8 cellular contexts compared by ENCODE assay signal in the genomic region with DNA sequence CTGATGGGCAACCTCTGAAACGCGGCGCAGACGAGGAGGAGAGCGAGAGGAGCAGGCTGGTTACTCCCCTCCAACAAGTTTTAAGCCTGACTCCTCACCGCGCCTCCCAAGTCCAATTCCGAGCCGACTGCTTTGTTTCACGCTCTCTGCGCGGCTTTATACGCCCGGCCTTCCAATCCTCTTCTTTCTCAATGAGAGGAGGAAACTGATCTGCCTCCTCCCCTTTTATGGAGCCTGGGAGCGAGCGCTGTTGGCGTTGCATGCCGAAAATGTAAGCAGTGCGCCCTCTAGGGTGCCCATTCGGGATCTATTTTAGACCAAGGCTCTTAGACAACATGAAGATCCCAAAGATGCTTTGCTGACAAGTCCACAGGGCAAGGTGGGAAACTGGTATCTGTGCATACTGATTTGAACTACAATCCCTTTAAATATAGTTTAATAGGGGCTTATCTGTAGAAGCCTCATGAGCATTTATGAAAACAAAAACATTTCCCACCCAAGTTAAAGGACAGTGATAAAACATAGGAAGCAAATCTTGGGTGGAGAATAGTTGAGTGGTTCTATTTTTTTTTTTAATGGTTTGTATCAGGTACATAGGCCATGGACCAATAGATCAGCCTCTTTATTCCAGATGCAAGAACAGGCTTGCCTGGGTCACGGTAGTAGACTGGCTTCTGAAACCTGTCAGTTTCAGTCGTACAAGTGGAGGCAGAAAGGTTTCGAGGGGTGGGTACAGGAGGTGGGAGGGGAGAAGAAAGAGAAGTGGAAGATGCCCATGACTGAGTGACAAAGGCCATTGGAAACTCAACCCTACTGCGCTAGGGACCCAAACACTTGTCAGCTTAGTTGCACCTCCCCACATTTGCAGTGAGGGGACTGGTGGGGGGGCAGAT. TPM values are rescaled to one million over a fixed set of nuclear protein-coding genes. Genes with fewer than 3 reads are reported as not detected.
DNase-seq lines count a peak whose midpoint lies in the region; ATAC-seq and TF ChIP-seq lines count a peak whose summit lies in the region.

Gene RND3 (minus strand): TSS at position 131 of the 893 bp plus-strand sequence. CDS start 250 bp downstream, outside the sequence.

- DNase-seq in NCI-H2171 (lab: John Stamatoyannopoulos, UW): peak; percentile 98
- peak; percentile 70 for DNase-seq in activated CD4-positive, alpha-beta memory T cell treated with anti-CD3 and anti-CD28 coated beads for 36 hours
- DNase-seq in fibroblast of gingiva (ENCODE audit: low read depth): peak; percentile 99
- DNase-seq in myocyte (ENCODE audit: low read depth): peak; percentile 99
- peak; percentile 98 for DNase-seq in testis

- TF ChIP-seq POLR2A in testis (IDR thresholded peaks at IDR 0.05): peak; percentile 58

- intact Hi-C loops in activated CD4-positive, alpha-beta memory T cell treated with anti-CD3 and anti-CD28 coated beads for 36 hours (cut with micrococcal nuclease): loop anchor here (1.0 to 5.0 kb wide), 2 partner anchors 750 to 890 kb away; no protein-coding TSS in a partner anchor
- intact Hi-C loops in testis (cut with DNase I; ENCODE audit: low total_unique reads): loop anchor here (10.0 kb wide), 1 partner anchor 683 kb away; no protein-coding TSS in a partner anchor

- no peaks in the 10 kb centered on the region for H3K9me3 Mint-ChIP-seq in activated CD4-positive, alpha-beta memory T cell treated with anti-CD3 and anti-CD28 coated beads for 36 hours

- 10 to 12% methylated on average over 24 of the region's 24 CpGs for WGBS in testis, 2 donors

- POLR2A ChIA-PET in activated CD4-positive, alpha-beta memory T cell treated with anti-CD3 and anti-CD28 coated beads for 36 hours (lab: Charles Lee): no interaction called here

- no peaks in the 10 kb centered on the region for H3K27me3 ChIP-seq in testis

- TF ChIP-seq CTCF in C4-2B (conservative IDR thresholded peaks at IDR 0.05) (peak; percentile 86), testis (IDR thresholded peaks at IDR 0.05) (peak; percentile 78 to 85 (median 78))

- CTCF ChIA-PET in activated CD4-positive, alpha-beta memory T cell treated with anti-CD3 and anti-CD28 coated beads for 36 hours (lab: Charles Lee): no interaction called here

- peaks cover 55% of the 10 kb centered on the region for H3K27me3 Mint-ChIP-seq in activated CD4-positive, alpha-beta memory T cell treated with anti-CD3 and anti-CD28 coated beads for 36 hours

- H3K27ac ChIP-seq in C4-2B: peak within 1 kb of the TSS; percentile 39
- peak within 1 kb of the TSS; percentile 53 to 66 for H3K27ac ChIP-seq in testis

- ATAC-seq in GM19023 (IDR thresholded peaks at IDR 0.05; ENCODE audit: unreplicated experiment): peak; percentile 74
- peak; percentile 85 for ATAC-seq in HG03139 (IDR thresholded peaks at IDR 0.05; ENCODE audit: unreplicated experiment)

- H3K4me3 ChIP-seq in testis: peak within 1 kb of the TSS; percentile 66 to 71

- H3K4me3 Mint-ChIP-seq in activated CD4-positive, alpha-beta memory T cell treated with anti-CD3 and anti-CD28 coated beads for 36 hours: peak within 1 kb of the TSS; percentile 29

- no peaks in the 10 kb centered on the region for H3K36me3 ChIP-seq in testis (ENCODE audit: low read depth, missing control alignments)

- peaks cover 10% of the 10 kb centered on the region for H3K4me1 Mint-ChIP-seq in activated CD4-positive, alpha-beta memory T cell treated with anti-CD3 and anti-CD28 coated beads for 36 hours (ENCODE audit: low read depth)

- peaks cover 4% of the 10 kb centered on the region for H3K4me1 ChIP-seq in testis

- H3K9me3 ChIP-seq in testis: no peaks in the 10 kb centered on the region

- no peak within 1 kb of the TSS for H3K27ac Mint-ChIP-seq in activated CD4-positive, alpha-beta memory T cell treated with anti-CD3 and anti-CD28 coated beads for 36 hours

- H3K36me3 Mint-ChIP-seq in activated CD4-positive, alpha-beta memory T cell treated with anti-CD3 and anti-CD28 coated beads for 36 hours: peaks cover 3% of the 10 kb centered on the region

RNA-seq across cellular contexts. Expression of gene RND3, which starts in this region (rescaled TPM):
- total RNA-seq in activated CD4-positive, alpha-beta memory T cell treated with anti-CD3 and anti-CD28 coated beads for 36 hours: not detected
- total RNA-seq in myocyte: 68.6 and 88.8 TPM in 2 replicates
- 45.2 TPM for polyA plus RNA-seq in myocyte (2012)
- total RNA-seq in testis: 10 to 100 TPM in 1 of 2 donors, 1 to 10 TPM in 1; 8.0 to 10.2 TPM
- polyA plus RNA-seq in testis (ENCODE audit: insufficient read depth, low read depth, low replicate concordance): 5.0 TPM

Comparison
In these comparisons a context has a peak if more than half of its experiments do, and no peak if none do; other contexts are left out.
1. Peak in every context shown above with its lines: DNase-seq, ATAC-seq, H3K4me3 ChIP-seq and H3K27ac ChIP-seq.
2. RNA of gene RND3 (total RNA-seq): 68.6 to 88.8 TPM in myocyte and 8.0 to 10.2 TPM in testis; not detected in activated CD4-positive, alpha-beta memory T cell treated with anti-CD3 and anti-CD28 coated beads for 36 hours; every median in the first group is over 4 times any median in the second.
3. Peak in DNase-seq in activated CD4-positive, alpha-beta memory T cell treated with anti-CD3 and anti-CD28 coated beads for 36 hours; RNA of the gene not detected or under 1 TPM.